ENCODE assay signal across 8 cellular contexts in the genomic region with DNA sequence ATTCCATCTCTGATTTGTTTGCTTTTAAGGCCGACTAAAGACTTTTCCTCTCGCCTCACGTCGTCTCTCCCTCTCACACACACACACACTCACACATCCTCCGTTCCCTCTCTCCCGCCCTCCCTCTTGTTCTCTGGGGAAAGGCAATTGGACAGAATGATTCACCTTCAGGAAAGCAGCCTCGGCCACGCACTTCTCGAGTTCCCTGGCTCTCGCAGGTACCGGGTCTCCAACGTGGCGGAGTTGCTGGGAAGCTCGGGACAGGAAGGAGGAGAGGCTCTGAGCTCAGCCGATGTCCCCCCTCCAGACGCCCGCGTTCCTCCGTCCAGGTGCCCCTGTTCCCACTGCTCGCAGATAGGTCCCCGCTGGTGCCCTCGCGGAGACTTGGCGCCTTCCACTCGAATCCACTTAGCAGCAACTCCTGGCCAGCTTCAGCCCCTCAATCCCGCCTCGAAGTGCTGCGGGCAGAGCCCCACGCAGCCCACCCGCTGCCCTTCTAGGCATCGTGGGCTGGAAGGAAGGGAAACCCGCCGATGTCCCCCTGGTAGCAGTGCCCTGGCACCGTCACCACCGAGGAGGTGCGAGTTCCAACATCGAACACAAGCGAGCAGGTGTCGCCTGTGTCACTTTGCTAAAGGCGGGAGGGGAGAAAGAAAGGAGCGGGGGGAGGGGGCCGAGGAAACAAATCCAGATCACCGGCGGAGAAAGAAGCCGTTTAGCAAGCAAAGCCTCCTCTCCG.
DNase-seq lines count a peak whose midpoint lies in the region; ATAC-seq lines count a peak whose summit lies in the region.

No MANE protein-coding gene starts in this region.

- H3K27me3 ChIP-seq in CD8-positive, alpha-beta memory T cell (ENCODE audit: insufficient read depth, low read length, poor library complexity, severe bottlenecking), result peaks cover 12% of the 10 kb centered on the region
- H3K27me3 ChIP-seq in HUES6 (ENCODE audit: control insufficient read depth, insufficient read depth, low read length), result peaks cover 42% of the 10 kb centered on the region

- CTCF ChIA-PET in CD8-positive, alpha-beta memory T cell (lab: Charles Lee), result interaction anchor here (0.7 to 1.3 kb wide), 3 partner anchors 10 to 15 kb away, joined by 3 to 4 read pairs (median 3); no protein-coding TSS in a partner anchor
- CTCF ChIA-PET in activated naive CD4-positive, alpha-beta T cell treated with anti-CD3 and anti-CD28 coated beads, Interleukin-2, amount 10 ng/mL, durations not matched to agents 7 days and 5 days (lab: Charles Lee), result interaction anchor here (0.5 to 1.0 kb wide), 2 partner anchors 186 to 497 kb away, joined by 3 read pairs; no protein-coding TSS in a partner anchor

- H3K36me3 Mint-ChIP-seq in CD8-positive, alpha-beta memory T cell, result no peaks in the 10 kb centered on the region
- H3K36me3 Mint-ChIP-seq in activated naive CD4-positive, alpha-beta T cell treated with anti-CD3 and anti-CD28 coated beads, Interleukin-2, amount 10 ng/mL, durations not matched to agents 7 days and 5 days, result peaks cover 1% of the 10 kb centered on the region

- no peaks in the 10 kb centered on the region for H3K36me3 ChIP-seq in CD8-positive, alpha-beta memory T cell (ENCODE audit: insufficient read depth, low read length)
- H3K36me3 ChIP-seq in HUES6 (ENCODE audit: control insufficient read depth, insufficient read depth, low read length), result no peaks in the 10 kb centered on the region

- POLR2A ChIA-PET in CD8-positive, alpha-beta memory T cell (lab: Charles Lee), result no interaction called here

- H3K27ac Mint-ChIP-seq in CD8-positive, alpha-beta memory T cell, result peak overlapping the region in 1 of 8 donors; percentile 55
- no peak overlapping the region for H3K27ac Mint-ChIP-seq in activated naive CD4-positive, alpha-beta T cell treated with anti-CD3 and anti-CD28 coated beads, Interleukin-2, amount 10 ng/mL, durations not matched to agents 7 days and 5 days

- no peaks in the 10 kb centered on the region for H3K9me3 ChIP-seq in CD8-positive, alpha-beta memory T cell (ENCODE audit: low read length)
- H3K9me3 ChIP-seq in HUES6 (ENCODE audit: control insufficient read depth, insufficient read depth, low read depth, low read length), result 0 out of 2 replicates have a peak, but pooled peaks cover 3% of the 10 kb centered on the region

- peaks cover 24% of the 10 kb centered on the region for H3K4me1 ChIP-seq in CD8-positive, alpha-beta memory T cell (ENCODE audit: insufficient read depth, low read length)
- peaks cover 11% of the 10 kb centered on the region for H3K4me1 ChIP-seq in HUES6 (ENCODE audit: control insufficient read depth, insufficient read depth, low read length)

- no peak overlapping the region for H3K27ac ChIP-seq in CD8-positive, alpha-beta memory T cell (ENCODE audit: low read depth, low read length)
- H3K27ac ChIP-seq in HUES6 (ENCODE audit: low read depth, low read length), result no peak overlapping the region

- peaks cover 23 to 30% (median 27%) of the 10 kb centered on the region in 3 donors for H3K4me1 Mint-ChIP-seq in CD8-positive, alpha-beta memory T cell
- peaks cover 30% of the 10 kb centered on the region for H3K4me1 Mint-ChIP-seq in activated naive CD4-positive, alpha-beta T cell treated with anti-CD3 and anti-CD28 coated beads, Interleukin-2, amount 10 ng/mL, durations not matched to agents 7 days and 5 days

- H3K4me3 Mint-ChIP-seq in CD8-positive, alpha-beta memory T cell, result peak overlapping the region; percentile 55 to 92 (median 80)
- peak overlapping the region; percentile 71 for H3K4me3 Mint-ChIP-seq in activated naive CD4-positive, alpha-beta T cell treated with anti-CD3 and anti-CD28 coated beads, Interleukin-2, amount 10 ng/mL, durations not matched to agents 7 days and 5 days

- H3K9ac ChIP-seq in HUES6 (ENCODE audit: low read length), result no peak overlapping the region

- H3K9me3 Mint-ChIP-seq in CD8-positive, alpha-beta memory T cell, result no peaks in the 10 kb centered on the region
- no peaks in the 10 kb centered on the region for H3K9me3 Mint-ChIP-seq in activated naive CD4-positive, alpha-beta T cell treated with anti-CD3 and anti-CD28 coated beads, Interleukin-2, amount 10 ng/mL, durations not matched to agents 7 days and 5 days

- intact Hi-C loops in left ventricle myocardium superior (cut with micrococcal nuclease), result no loop called here

- ATAC-seq in left ventricle myocardium superior (peak; percentile 46), GM19467 (IDR thresholded peaks at IDR 0.05; ENCODE audit: unreplicated experiment) (no peak)

- H3K4me3 ChIP-seq in CD8-positive, alpha-beta memory T cell (ENCODE audit: low read length), result peak overlapping the region; percentile 55
- H3K4me3 ChIP-seq in HUES6 (ENCODE audit: low read depth, low read length), result peak overlapping the region; percentile 62

- DNase-seq in CD8-positive, alpha-beta memory T cell, result no peak
- DNase-seq in activated naive CD4-positive, alpha-beta T cell treated with anti-CD3 and anti-CD28 coated beads, Interleukin-2, amount 10 ng/mL, durations not matched to agents 7 days and 5 days, result peak; percentile 33
- DNase-seq in left ventricle myocardium superior (peak; percentile 24), renal cortical epithelial cell (ENCODE audit: low read depth) (peak; percentile 32), globus pallidus (ENCODE audit: low spot score) (no peak), NOMO-1 treated with dmso at 0.1 percent for 144 hours (lab: John Stamatoyannopoulos, UW; ENCODE audit: unreplicated experiment) (no peak)

- H3K27me3 Mint-ChIP-seq in CD8-positive, alpha-beta memory T cell, result peaks cover 28 to 65% of the 10 kb centered on the region in 2 donors
- H3K27me3 Mint-ChIP-seq in activated naive CD4-positive, alpha-beta T cell treated with anti-CD3 and anti-CD28 coated beads, Interleukin-2, amount 10 ng/mL, durations not matched to agents 7 days and 5 days, result peaks cover 43% of the 10 kb centered on the region

Comparison
In these comparisons a context has a peak if more than half of its experiments do, and no peak if none do; other contexts are left out.
1. DNase-seq: peak in activated naive CD4-positive, alpha-beta T cell treated with anti-CD3 and anti-CD28 coated beads, Interleukin-2, amount 10 ng/mL, durations not matched to agents 7 days and 5 days (single experiment), left ventricle myocardium superior (single experiment) and renal cortical epithelial cell (single experiment); none in CD8-positive, alpha-beta memory T cell (0 of 5), globus pallidus (single experiment) and NOMO-1 treated with dmso at 0.1 percent for 144 hours (single experiment).